21 cellular contexts compared by ENCODE assay signal in the genomic region with DNA sequence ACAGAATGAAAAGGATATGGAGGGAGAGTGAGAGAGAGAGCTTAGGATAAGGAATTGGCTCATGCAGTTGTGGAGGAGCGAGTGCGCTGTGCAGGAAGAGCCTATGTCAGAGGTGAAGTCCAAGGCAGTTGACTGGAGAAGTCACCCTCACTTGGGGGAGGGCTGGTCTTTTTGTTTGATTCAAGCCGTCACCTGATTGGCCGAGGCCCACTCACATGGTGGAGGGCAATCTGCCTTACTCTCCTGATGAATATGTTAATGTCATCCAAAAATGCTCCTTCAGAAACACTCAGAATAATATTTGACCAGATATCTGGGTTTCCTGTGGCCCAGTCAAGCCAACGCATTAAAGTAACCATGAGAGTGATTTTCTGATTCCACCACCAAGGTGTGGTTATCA.
DNase-seq lines count a peak whose midpoint lies in the region; FAIRE-seq and TF ChIP-seq lines count a peak whose summit lies in the region.
"Had no signal": no experiment of that assay in that cellular context is flagged by ENCODE, and none has a peak within 500 bp of the region (broad histone marks: within the 10 kb centered on the region; RNA-seq: fewer than 3 reads in every experiment).

No MANE protein-coding gene starts in this region.

- no peak overlapping the region for H3K4me3 Mint-ChIP-seq in T-helper 2 cell treated with Interferon-gamma antibody and Interleukin-4, amounts not matched to agents 5 μg/mL and 100 μg/mL, for 36 hours
- H3K4me3 Mint-ChIP-seq in endodermal cell (no peak overlapping the region), type B pancreatic cell (no peak overlapping the region)
- H3K4me3 Mint-ChIP-seq: B cell; CD4-positive, CD25-positive, alpha-beta regulatory T cell; CD8-positive, alpha-beta T cell; H9; HFFc6 had no signal

- no peaks in the 10 kb centered on the region for H3K4me1 ChIP-seq in endodermal cell (ENCODE audit: control insufficient read depth, insufficient read depth, low read length)
- H3K4me1 ChIP-seq: BLaER1 had no signal

- no peaks in the 10 kb centered on the region for H3K4me1 Mint-ChIP-seq in T-helper 2 cell treated with Interferon-gamma antibody and Interleukin-4, amounts not matched to agents 5 μg/mL and 100 μg/mL, for 36 hours (ENCODE audit: low read depth)
- peaks cover 4% of the 10 kb centered on the region for H3K4me1 Mint-ChIP-seq in endodermal cell
- peaks cover 24% of the 10 kb centered on the region for H3K4me1 Mint-ChIP-seq in type B pancreatic cell (ENCODE audit: unreplicated experiment)
- H3K4me1 Mint-ChIP-seq: B cell had no signal

- TF ChIP-seq CTCF in endodermal cell (conservative IDR thresholded peaks at IDR 0.05), result no peak
- TF ChIP-seq CTCF in type B pancreatic cell (conservative IDR thresholded peaks at IDR 0.05), result no peak

- no peaks in the 10 kb centered on the region for H3K9me3 ChIP-seq in endodermal cell (ENCODE audit: control insufficient read depth, low read length)
- H3K9me3 ChIP-seq: BLaER1, Caco-2 had no signal

- H3K36me3 Mint-ChIP-seq in T-helper 2 cell treated with Interferon-gamma antibody and Interleukin-4, amounts not matched to agents 5 μg/mL and 100 μg/mL, for 36 hours (ENCODE audit: low read depth), result peaks cover 2% of the 10 kb centered on the region
- H3K36me3 Mint-ChIP-seq in endodermal cell (ENCODE audit: low read depth), result peaks cover 50% of the 10 kb centered on the region
- peaks cover 36% of the 10 kb centered on the region for H3K36me3 Mint-ChIP-seq in type B pancreatic cell

- no peaks in the 10 kb centered on the region for H3K27me3 ChIP-seq in endodermal cell (ENCODE audit: control insufficient read depth, insufficient read depth, low read length, poor library complexity, severe bottlenecking)
- H3K27me3 ChIP-seq: BLaER1 had no signal

- no peak overlapping the region for H3K9ac ChIP-seq in endodermal cell (ENCODE audit: extremely low read depth, low read length, poor library complexity, severe bottlenecking)
- H3K9ac ChIP-seq: BLaER1, GM23248 had no signal

- no peak overlapping the region for H3K27ac ChIP-seq in endodermal cell (ENCODE audit: low read depth, low read length)
- H3K27ac ChIP-seq: 22Rv1, BLaER1, C4-2B, GM23248 had no signal

- 91 to 93% methylated on average over 5 of the region's 5 CpGs for WGBS in endodermal cell (ENCODE audit: insufficient coverage in 1 of 2, insufficient read length in 1 of 2), 2 experiments

- no peak overlapping the region for H3K4me3 ChIP-seq in endodermal cell (ENCODE audit: low read length)
- H3K4me3 ChIP-seq: BLaER1, GM23248 had no signal

- peaks cover 28% of the 10 kb centered on the region for H3K36me3 ChIP-seq in endodermal cell (ENCODE audit: control insufficient read depth, insufficient read depth, low read length)

- TF ChIP-seq POLR2A in GM12891 (IDR thresholded peaks at IDR 0.05; ENCODE audit: low read depth, low read length), result no peak

- no peaks in the 10 kb centered on the region for H3K27me3 Mint-ChIP-seq in T-helper 2 cell treated with Interferon-gamma antibody and Interleukin-4, amounts not matched to agents 5 μg/mL and 100 μg/mL, for 36 hours (ENCODE audit: low read depth)
- H3K27me3 Mint-ChIP-seq in endodermal cell (ENCODE audit: insufficient read depth), result no peaks in the 10 kb centered on the region
- H3K27me3 Mint-ChIP-seq in type B pancreatic cell, result no peaks in the 10 kb centered on the region
- H3K27me3 Mint-ChIP-seq: B cell; CD4-positive, CD25-positive, alpha-beta regulatory T cell had no signal

- no peak for FAIRE-seq in GM12891 (lab: Jason Lieb, UNC)
- FAIRE-seq: A204.1, G401.6, GM19239 had no signal

- peak overlapping the region; percentile 22 for H3K27ac Mint-ChIP-seq in T-helper 2 cell treated with Interferon-gamma antibody and Interleukin-4, amounts not matched to agents 5 μg/mL and 100 μg/mL, for 36 hours
- H3K27ac Mint-ChIP-seq in endodermal cell (peak overlapping the region; percentile 32), type B pancreatic cell (peak overlapping the region; percentile 11)
- H3K27ac Mint-ChIP-seq: B cell; CD4-positive, CD25-positive, alpha-beta regulatory T cell; CD8-positive, alpha-beta T cell; HFFc6 had no signal

- no peak for DNase-seq in T-helper 2 cell treated with Interferon-gamma antibody and Interleukin-4, amounts not matched to agents 5 μg/mL and 100 μg/mL, for 36 hours (ENCODE audit: low spot score)
- DNase-seq in T-helper 2 cell (no peak), endodermal cell (no peak), type B pancreatic cell (ENCODE audit: extremely low spot score, unreplicated experiment) (no peak), GM12891 (ENCODE audit: insufficient read length, low spot score) (no peak), islet precursor cell (no peak)
- DNase-seq: Caco-2; CD4-positive, CD25-positive, alpha-beta regulatory T cell; CD8-positive, alpha-beta T cell; DMS153; DND-41; GM23248; H9; HFFc6 had no signal

- no peaks in the 10 kb centered on the region for H3K9me3 Mint-ChIP-seq in T-helper 2 cell treated with Interferon-gamma antibody and Interleukin-4, amounts not matched to agents 5 μg/mL and 100 μg/mL, for 36 hours
- no peaks in the 10 kb centered on the region for H3K9me3 Mint-ChIP-seq in endodermal cell
- H3K9me3 Mint-ChIP-seq in type B pancreatic cell, result no peaks in the 10 kb centered on the region
- H3K9me3 Mint-ChIP-seq: CD8-positive, alpha-beta T cell; H9; HFFc6 had no signal

TF ChIP-seq in GM12891, 5 proteins besides CTCF, POLR2A, EP300 and RAD21:
- TF ChIP-seq PAX5 (IDR thresholded peaks at IDR 0.05; ENCODE audit: insufficient read depth, low read length, severe bottlenecking), result no peak
- no peak for TF ChIP-seq POU2F2 (IDR thresholded peaks at IDR 0.05; ENCODE audit: low read depth, low read length)
- no peak for TF ChIP-seq TAF1 (IDR thresholded peaks at IDR 0.05; ENCODE audit: low read depth, low read length)
- no peak for TF ChIP-seq SPI1 (IDR thresholded peaks at IDR 0.05; ENCODE audit: low read depth, low read length)
- no peak for TF ChIP-seq POLR2AphosphoS5 (IDR thresholded peaks at IDR 0.05; ENCODE audit: low read depth, low read length)
TF ChIP-seq in GM12891: peak in this region for 0.
